In genomic region chr12:52720487-52720886, GRCh38 we compare ENCODE assay signal across 32 cellular contexts. TPM values are rescaled to one million over a fixed set of nuclear protein-coding genes. Genes with fewer than 3 reads are reported as not detected.
"Had no signal": no experiment of that assay in that cellular context is flagged by ENCODE, and none has a peak within 500 bp of the region (broad histone marks: within the 10 kb centered on the region; RNA-seq: fewer than 3 reads in every experiment).

No MANE protein-coding gene starts in this region.

- DNase-seq: activated CD4-positive, alpha-beta T cell treated with anti-CD3 and anti-CD28 coated beads, Interleukin-2, amount 50 U/mL, for 4 hours; activated CD8-positive, alpha-beta memory T cell treated with anti-CD3 and anti-CD28 coated beads, Interleukin-2, amount 50 U/mL, for 48 hours; activated naive CD4-positive, alpha-beta T cell; activated T-cell treated with anti-CD3 and anti-CD28 coated beads, Interleukin-2, amount 50 U/mL, for 4 hours; effector memory CD4-positive, alpha-beta T cell; glutamatergic neuron; immature natural killer cell; lower lobe of right lung; mesendoderm; naive thymus-derived CD4-positive, alpha-beta T cell; stimulated activated CD4-positive, alpha-beta T cell treated with anti-CD3 and anti-CD28 coated beads, Interleukin-4, amount 100 ng/mL, for 4 hours; substantia nigra; T-helper 9 cell; tibial artery had no signal

- H3K27me3 Mint-ChIP-seq: activated naive CD8-positive, alpha-beta T cell had no signal

- H3K4me1 Mint-ChIP-seq: immature natural killer cell, neural progenitor cell, WTC11 had no signal

- H3K4me3 Mint-ChIP-seq: activated naive CD8-positive, alpha-beta T cell; activated T-cell treated with anti-CD3 and anti-CD28 coated beads, Interleukin-2, amount 50 U/mL, for 4 hours; central memory CD8-positive, alpha-beta T cell; immature natural killer cell; naive thymus-derived CD4-positive, alpha-beta T cell; neural progenitor cell; stimulated activated naive CD8-positive, alpha-beta T cell treated with anti-CD3 and anti-CD28 coated beads, Interleukin-15, Interleukin-2, amounts not matched to agents 100 ng/mL and 50 ng/mL, for 24 hours; WTC11 had no signal

- H3K36me3 Mint-ChIP-seq: activated naive CD8-positive, alpha-beta T cell; immature natural killer cell; naive thymus-derived CD4-positive, alpha-beta T cell; neural progenitor cell; WTC11 had no signal

- H3K9me3 Mint-ChIP-seq: activated T-cell treated with anti-CD3 and anti-CD28 coated beads, Interleukin-2, amount 50 U/mL, for 4 hours; activated T-helper 2 cell treated with anti-CD3 and anti-CD28 coated beads, Interferon-gamma antibody, Interleukin-2, Interleukin-4, amounts not matched to agents 10 μg/mL and 5 μg/mL and 100 μg/mL, durations not matched to agents 14 hours and 24 hours and 36 hours; central memory CD8-positive, alpha-beta T cell; immature natural killer cell; naive thymus-derived CD4-positive, alpha-beta T cell; neural progenitor cell; stimulated activated naive CD8-positive, alpha-beta T cell treated with anti-CD3 and anti-CD28 coated beads, Interleukin-15, Interleukin-2, amounts not matched to agents 100 ng/mL and 50 ng/mL, for 24 hours had no signal

- H3K27ac Mint-ChIP-seq: activated naive CD8-positive, alpha-beta T cell; activated T-helper 2 cell treated with anti-CD3 and anti-CD28 coated beads, Interferon-gamma antibody, Interleukin-2, Interleukin-4, amounts not matched to agents 10 μg/mL and 5 μg/mL and 100 μg/mL, durations not matched to agents 14 hours and 24 hours and 36 hours; neural progenitor cell; progenitor cell of endocrine pancreas; stimulated activated naive CD8-positive, alpha-beta T cell treated with anti-CD3 and anti-CD28 coated beads, Interleukin-15, Interleukin-2, amounts not matched to agents 100 ng/mL and 50 ng/mL, for 24 hours; WTC11 had no signal

- H3K4me2 ChIP-seq: hepatocyte, neural progenitor cell had no signal

- H3K27ac ChIP-seq: hepatocyte, lower lobe of right lung, neural progenitor cell, tibial artery had no signal

- H3K9me3 ChIP-seq: lower lobe of right lung, tibial artery had no signal

- FAIRE-seq: astrocyte, colon, frontal cortex had no signal

- H3K4me1 ChIP-seq: lower lobe of right lung, neural progenitor cell, tibial artery had no signal

- ATAC-seq: activated T-cell treated with anti-CD3 and anti-CD28 coated beads, Interleukin-2, amount 50 U/mL, for 4 hours; esophagus mucosa; left lobe of liver; lower lobe of right lung; naive thymus-derived CD4-positive, alpha-beta T cell; WTC11 had no signal

- H3K4me3 ChIP-seq: hepatocyte, lower lobe of right lung, neural progenitor cell, tibial artery had no signal

RNA-seq across cellular contexts. Expression of gene KRT77, which starts 17.2 kb away (rescaled TPM):
- total RNA-seq: activated CD8-positive, alpha-beta memory T cell treated with anti-CD3 and anti-CD28 coated beads for 36 hours; activated T-cell treated with anti-CD3 and anti-CD28 coated beads, Interleukin-2, amount 50 U/mL, for 4 hours; activated T-helper 2 cell treated with anti-CD3 and anti-CD28 coated beads, Interferon-gamma antibody, Interleukin-2, Interleukin-4, amounts not matched to agents 10 μg/mL and 5 μg/mL and 100 μg/mL, durations not matched to agents 14 hours and 24 hours and 36 hours; astrocyte; dermis microvascular lymphatic vessel endothelial cell; esophagus mucosa; frontal cortex; hepatocyte; kidney epithelial cell; left lobe of liver; lower lobe of right lung; osteoblast; progenitor cell of endocrine pancreas; urinary bladder; WTC11 had no signal
- polyA plus RNA-seq: hepatocyte, immature natural killer cell, urinary bladder had no signal

RNA-seq across cellular contexts. Expression of gene KRT1, which starts 40.3 kb away (rescaled TPM):
- total RNA-seq: activated CD8-positive, alpha-beta memory T cell treated with anti-CD3 and anti-CD28 coated beads for 36 hours; astrocyte; dermis microvascular lymphatic vessel endothelial cell; kidney epithelial cell; left lobe of liver; osteoblast; progenitor cell of endocrine pancreas; WTC11 had no signal
- polyA plus RNA-seq: hepatocyte, immature natural killer cell, urinary bladder had no signal

RNA-seq across cellular contexts. Expression of gene KRT76, which starts 56.7 kb away (rescaled TPM):
- total RNA-seq: activated CD8-positive, alpha-beta memory T cell treated with anti-CD3 and anti-CD28 coated beads for 36 hours; activated T-cell treated with anti-CD3 and anti-CD28 coated beads, Interleukin-2, amount 50 U/mL, for 4 hours; activated T-helper 2 cell treated with anti-CD3 and anti-CD28 coated beads, Interferon-gamma antibody, Interleukin-2, Interleukin-4, amounts not matched to agents 10 μg/mL and 5 μg/mL and 100 μg/mL, durations not matched to agents 14 hours and 24 hours and 36 hours; astrocyte; dermis microvascular lymphatic vessel endothelial cell; frontal cortex; hepatocyte; kidney epithelial cell; left lobe of liver; lower lobe of right lung; naive thymus-derived CD4-positive, alpha-beta T cell; osteoblast; progenitor cell of endocrine pancreas; urinary bladder; WTC11 had no signal
- polyA plus RNA-seq: hepatocyte; immature natural killer cell; naive thymus-derived CD4-positive, alpha-beta T cell; urinary bladder had no signal
